24 cellular contexts compared by ENCODE assay signal in genomic region chr12:96810477-96810876, GRCh38.
DNase-seq lines count a peak whose midpoint lies in the region; ATAC-seq, FAIRE-seq and TF ChIP-seq lines count a peak whose summit lies in the region.
"Had no signal": no experiment of that assay in that cellular context is flagged by ENCODE, and none has a peak within 500 bp of the region (broad histone marks: within the 10 kb centered on the region; RNA-seq: fewer than 3 reads in every experiment).

No MANE protein-coding gene starts in this region.

- no peaks in the 10 kb centered on the region for H3K27me3 Mint-ChIP-seq in effector memory CD8-positive, alpha-beta T cell
- H3K27me3 Mint-ChIP-seq: activated CD4-positive, alpha-beta T cell treated with anti-CD3 and anti-CD28 coated beads for 36 hours had no signal

- no peaks in the 10 kb centered on the region for H3K4me1 Mint-ChIP-seq in effector memory CD8-positive, alpha-beta T cell (ENCODE audit: low read depth in 2 of 2)
- H3K4me1 Mint-ChIP-seq: activated CD4-positive, alpha-beta T cell treated with anti-CD3 and anti-CD28 coated beads for 36 hours; central memory CD8-positive, alpha-beta T cell had no signal

- H3K9me3 Mint-ChIP-seq in effector memory CD8-positive, alpha-beta T cell = no peaks in the 10 kb centered on the region
- H3K9me3 Mint-ChIP-seq: activated naive CD4-positive, alpha-beta T cell treated with anti-CD3 and anti-CD28 coated beads for 36 hours; central memory CD8-positive, alpha-beta T cell had no signal

- TF ChIP-seq RAD21 in A549 (conservative IDR thresholded peaks at IDR 0.05 in 1 of 2, IDR thresholded peaks at IDR 0.05 in 1 of 2) = no peak

- H3K4me3 ChIP-seq in A549 (0 out of 3 replicates have a peak overlapping the region, but pooled peaks have one; percentile 14), SJSA1 (no peak overlapping the region)
- H3K4me3 ChIP-seq: smooth muscle cell, tibial artery had no signal

- H3K27me3 ChIP-seq in SJSA1 (replicated peaks) = no peaks in the 10 kb centered on the region
- H3K27me3 ChIP-seq: BE2C, tibial artery had no signal

- H3K27ac Mint-ChIP-seq in effector memory CD8-positive, alpha-beta T cell = no peak overlapping the region
- H3K27ac Mint-ChIP-seq: activated CD4-positive, alpha-beta T cell treated with anti-CD3 and anti-CD28 coated beads for 36 hours; activated naive CD4-positive, alpha-beta T cell treated with anti-CD3 and anti-CD28 coated beads for 36 hours; activated T-cell treated with anti-CD3 and anti-CD28 coated beads, Interleukin-2, amount 50 U/mL, for 72 hours had no signal

- peaks cover 18% of the 10 kb centered on the region for H3K4me1 ChIP-seq in A549
- H3K4me1 ChIP-seq in SJSA1 (replicated peaks) = peaks cover 45% of the 10 kb centered on the region
- H3K4me1 ChIP-seq: BE2C, tibial artery had no signal

- WGBS in A549 (ENCODE audit: missing lambda C conversion rate) = 42% methylated on average over 3 of the region's 3 CpGs

- no peak overlapping the region for H3K4me3 Mint-ChIP-seq in effector memory CD8-positive, alpha-beta T cell
- H3K4me3 Mint-ChIP-seq: activated CD4-positive, alpha-beta T cell treated with anti-CD3 and anti-CD28 coated beads for 36 hours; activated naive CD4-positive, alpha-beta T cell treated with anti-CD3 and anti-CD28 coated beads for 36 hours; activated T-cell treated with anti-CD3 and anti-CD28 coated beads, Interleukin-2, amount 50 U/mL, for 72 hours; central memory CD8-positive, alpha-beta T cell had no signal

- TF ChIP-seq EP300 in A549 (IDR thresholded peaks at IDR 0.05) = no peak

- ATAC-seq in A549 = peak in 1 of 2 experiments; percentile 45; a peak in 4 of 6 replicates
- ATAC-seq in effector memory CD8-positive, alpha-beta T cell (replicated peaks) = no peak
- ATAC-seq: activated CD4-positive, alpha-beta T cell treated with anti-CD3 and anti-CD28 coated beads for 36 hours; activated T-cell treated with anti-CD3 and anti-CD28 coated beads, Interleukin-2, amount 50 U/mL, for 72 hours had no signal

- DNase-seq in A549 (ENCODE audit: low read depth in 1 of 2, low spot score in 1 of 2) (peak in 1 of 2 experiments; percentile 20), GM19239 (ENCODE audit: insufficient read length, low spot score) (no peak), SJSA1 (ENCODE audit: low read depth in 1 of 2, low spot score in 2 of 2) (peak; percentile 66 to 91), glomerular endothelial cell (ENCODE audit: extremely low read depth, low read depth, low spot score) (peak; percentile 56), T-helper 2 cell (no peak), SIG-M5 treated with dmso at 0.1 percent for 504 hours (lab: John Stamatoyannopoulos, UW; ENCODE audit: unreplicated experiment) (no peak)
- DNase-seq in effector memory CD8-positive, alpha-beta T cell = no peak
- DNase-seq in activated CD4-positive, alpha-beta T cell treated with anti-CD3 and anti-CD28 coated beads, Interleukin-2, amount 50 U/mL, for 4 hours = no peak
- DNase-seq: activated CD4-positive, alpha-beta T cell treated with anti-CD3 and anti-CD28 coated beads for 36 hours; activated naive CD4-positive, alpha-beta T cell treated with anti-CD3 and anti-CD28 coated beads for 36 hours; activated T-cell treated with anti-CD3 and anti-CD28 coated beads, Interleukin-2, amount 50 U/mL, for 72 hours; amygdala; BE2C; Kasumi-1; NCI-H1092; NCI-H187 treated with DMSO at 0.1 percent for 48 hours; NCI-H748 treated with DMSO at 0.1 percent for 48 hours; Right ventricle myocardium superior; stimulated activated CD4-positive, alpha-beta T cell treated with anti-CD3 and anti-CD28 coated beads, Interleukin-2, amount 100 ng/mL, for 48 hours; stimulated activated naive CD4-positive, alpha-beta T cell; tibial artery had no signal

- POLR2A ChIA-PET in A549 (lab: Yijun Ruan, JAX) = no interaction called here

- no peak for TF ChIP-seq POLR2A in A549 (IDR thresholded peaks at IDR 0.05; ENCODE audit: low read length)

- no peak for TF ChIP-seq CTCF in A549 (IDR thresholded peaks at IDR 0.05)

- H3K36me3 ChIP-seq in SJSA1 = no peaks in the 10 kb centered on the region
- H3K36me3 ChIP-seq: BE2C, tibial artery had no signal

- H3K4me2 ChIP-seq in A549 = peak overlapping the region; percentile 79
- H3K4me2 ChIP-seq: smooth muscle cell had no signal

- no peaks in the 10 kb centered on the region for H3K36me3 Mint-ChIP-seq in effector memory CD8-positive, alpha-beta T cell (ENCODE audit: insufficient read depth)

- H3K27ac ChIP-seq in A549 = peak overlapping the region; percentile 72 to 74
- peak overlapping the region; percentile 98 for H3K27ac ChIP-seq in SJSA1
- H3K27ac ChIP-seq: tibial artery had no signal

- CTCF ChIA-PET in A549 (lab: Yijun Ruan, JAX) = no interaction called here

- FAIRE-seq in A549 (lab: Jason Lieb, UNC) = no peak
- FAIRE-seq in GM19239 (lab: Jason Lieb, UNC) = peak; percentile 51
- FAIRE-seq: frontal cortex had no signal

- H3K9me3 ChIP-seq in A549 (no peaks in the 10 kb centered on the region), SJSA1 (replicated peaks) (no peaks in the 10 kb centered on the region)
- H3K9me3 ChIP-seq: BE2C, tibial artery had no signal

TF ChIP-seq in A549, 52 proteins besides CTCF, POLR2A, EP300 and RAD21:
- TF ChIP-seq HOXB13 (CRISPR knock-in tag; IDR thresholded peaks at IDR 0.05; ENCODE audit: low read depth) (no peak), JUNB (IDR thresholded peaks at IDR 0.05) (no peak), ZC3H11A (IDR thresholded peaks at IDR 0.05) (no peak), EHMT2 (IDR thresholded peaks at IDR 0.05; ENCODE audit: low read depth) (no peak), USF2 (IDR thresholded peaks at IDR 0.05) (no peak), CHD4 (IDR thresholded peaks at IDR 0.05; ENCODE audit: borderline replicate concordance) (no peak), HES2 (IDR thresholded peaks at IDR 0.05) (no peak), PBX3 (IDR thresholded peaks at IDR 0.05) (no peak), RCOR1 (IDR thresholded peaks at IDR 0.05; ENCODE audit: low read depth, low read length) (no peak), FOSB (CRISPR knock-in tag; IDR thresholded peaks at IDR 0.05) (no peak), ELK1 (IDR thresholded peaks at IDR 0.05; ENCODE audit: low read depth, low read length) (no peak)

Comparison
In these comparisons a context has a peak if more than half of its experiments do, and no peak if none do; other contexts are left out.
1. DNase-seq: peak in SJSA1 (2 of 2) and glomerular endothelial cell (single experiment); none in GM19239 (single experiment), T-helper 2 cell (0 of 5), effector memory CD8-positive, alpha-beta T cell (0 of 3), SIG-M5 treated with dmso at 0.1 percent for 504 hours (single experiment) and activated CD4-positive, alpha-beta T cell treated with anti-CD3 and anti-CD28 coated beads, Interleukin-2, amount 50 U/mL, for 4 hours (0 of 2).